16 cellular contexts compared by ENCODE assay signal in genomic region chr2:232231514-232231913, GRCh38.
"Had no signal": no experiment of that assay in that cellular context is flagged by ENCODE, and none has a peak within 500 bp of the region (broad histone marks: within the 10 kb centered on the region; RNA-seq: fewer than 3 reads in every experiment).

No MANE protein-coding gene starts in this region.

- H3K9me3 Mint-ChIP-seq: activated T-cell treated with anti-CD3 and anti-CD28 coated beads, Interleukin-2, amount 50 U/mL, for 4 hours; memory B cell had no signal

- H3K27ac ChIP-seq: cardiac muscle cell, heart left ventricle, left ventricle myocardium inferior, parathyroid adenoma, suprapubic skin, upper lobe of left lung, VCaP had no signal

- H3K36me3 ChIP-seq: cardiac muscle cell, heart left ventricle, left ventricle myocardium inferior, suprapubic skin, upper lobe of left lung had no signal

- H3K27me3 Mint-ChIP-seq: memory B cell had no signal

- H3K27ac Mint-ChIP-seq: memory B cell had no signal

- H3K27me3 ChIP-seq: cardiac muscle cell, heart left ventricle, suprapubic skin, upper lobe of left lung had no signal

- H3K4me3 Mint-ChIP-seq: activated T-cell treated with anti-CD3 and anti-CD28 coated beads, Interleukin-2, amount 50 U/mL, for 4 hours; memory B cell had no signal

- H2AFZ ChIP-seq: parathyroid adenoma had no signal

- ATAC-seq: activated T-cell treated with anti-CD3 and anti-CD28 coated beads, Interleukin-2, amount 50 U/mL, for 4 hours; heart left ventricle; stimulated activated naive CD8-positive, alpha-beta T cell treated with anti-CD3 and anti-CD28 coated beads, Interleukin-15, Interleukin-2, amounts not matched to agents 100 U/mL and 50 U/mL, for 24 hours had no signal

- H3K4me1 ChIP-seq: parathyroid adenoma had no signal

- H3K9me3 ChIP-seq: heart left ventricle, left ventricle myocardium inferior, suprapubic skin, upper lobe of left lung had no signal

- H3K4me3 ChIP-seq: cardiac muscle cell, heart left ventricle, left ventricle myocardium inferior, suprapubic skin, upper lobe of left lung had no signal

- FAIRE-seq: colon, frontal cortex, keratinocyte had no signal

- H3K9ac ChIP-seq: parathyroid adenoma had no signal

- DNase-seq: activated CD4-positive, alpha-beta T cell treated with anti-CD3 and anti-CD28 coated beads, Interleukin-2, amount 50 U/mL, for 1 hour; activated T-cell treated with anti-CD3 and anti-CD28 coated beads, Interleukin-2, amount 50 U/mL, for 4 hours; effector CD8-positive, alpha-beta T cell; heart left ventricle; left ventricle myocardium inferior; stimulated activated CD4-positive, alpha-beta T cell treated with anti-CD3 and anti-CD28 coated beads, Interleukin-2, amount 100 ng/mL, for 48 hours; stimulated activated naive CD8-positive, alpha-beta T cell treated with anti-CD3 and anti-CD28 coated beads, Interleukin-15, Interleukin-2, amounts not matched to agents 100 U/mL and 50 U/mL, for 24 hours had no signal
